8 cellular contexts compared by ENCODE assay signal in genomic region chr3:123344175-123344908, GRCh38.
DNase-seq lines count a peak whose midpoint lies in the region; TF ChIP-seq lines count a peak whose summit lies in the region.
"Had no signal": no experiment of that assay in that cellular context is flagged by ENCODE, and none has a peak within 500 bp of the region (broad histone marks: within the 10 kb centered on the region; RNA-seq: fewer than 3 reads in every experiment).

No MANE protein-coding gene starts in this region.

- H3K4me3 Mint-ChIP-seq in HFFc6 = no peak overlapping the region
- no peak overlapping the region for H3K4me3 Mint-ChIP-seq in activated CD4-positive, alpha-beta memory T cell treated with anti-CD3 and anti-CD28 coated beads for 36 hours

- no peaks in the 10 kb centered on the region for H3K36me3 Mint-ChIP-seq in HFFc6 (ENCODE audit: low read depth)
- H3K36me3 Mint-ChIP-seq in activated CD4-positive, alpha-beta memory T cell treated with anti-CD3 and anti-CD28 coated beads for 36 hours = no peaks in the 10 kb centered on the region

- peaks cover 12% of the 10 kb centered on the region for H3K4me1 Mint-ChIP-seq in HFFc6 (ENCODE audit: low read depth)
- H3K4me1 Mint-ChIP-seq in activated CD4-positive, alpha-beta memory T cell treated with anti-CD3 and anti-CD28 coated beads for 36 hours (ENCODE audit: low read depth) = no peaks in the 10 kb centered on the region

- POLR2A ChIA-PET in activated CD4-positive, alpha-beta memory T cell treated with anti-CD3 and anti-CD28 coated beads for 36 hours (lab: Charles Lee) = no interaction called here

- H3K27ac ChIP-seq in stomach smooth muscle (ENCODE audit: low read length) = peak overlapping the region; percentile 75

- CTCF ChIA-PET in activated CD4-positive, alpha-beta memory T cell treated with anti-CD3 and anti-CD28 coated beads for 36 hours (lab: Charles Lee) = no interaction called here

- H3K9me3 Mint-ChIP-seq in HFFc6 = no peaks in the 10 kb centered on the region
- H3K9me3 Mint-ChIP-seq in activated CD4-positive, alpha-beta memory T cell treated with anti-CD3 and anti-CD28 coated beads for 36 hours = no peaks in the 10 kb centered on the region

- no peak overlapping the region for H3K9ac ChIP-seq in stomach smooth muscle (ENCODE audit: low read length in 2 of 2)

- peaks cover 42% of the 10 kb centered on the region for H3K27me3 Mint-ChIP-seq in HFFc6 (ENCODE audit: insufficient read depth)
- peaks cover 13% of the 10 kb centered on the region for H3K27me3 Mint-ChIP-seq in activated CD4-positive, alpha-beta memory T cell treated with anti-CD3 and anti-CD28 coated beads for 36 hours

- H3K9me3 ChIP-seq in stomach smooth muscle (ENCODE audit: control insufficient read depth in 2 of 2, low read length in 2 of 2) = no peaks in the 10 kb centered on the region

- no peak overlapping the region for H3K27ac Mint-ChIP-seq in HFFc6
- peak overlapping the region; percentile 8 for H3K27ac Mint-ChIP-seq in activated CD4-positive, alpha-beta memory T cell treated with anti-CD3 and anti-CD28 coated beads for 36 hours

- intact Hi-C loops in activated CD4-positive, alpha-beta memory T cell treated with anti-CD3 and anti-CD28 coated beads for 36 hours (cut with micrococcal nuclease) = no loop called here
- intact Hi-C loops in cardiac septum (cut with DNase I) = no loop called here

- H3K4me1 ChIP-seq in stomach smooth muscle (ENCODE audit: control insufficient read depth, insufficient read depth, low read length) = peaks cover 75% of the 10 kb centered on the region

- no peaks in the 10 kb centered on the region for H3K27me3 ChIP-seq in stomach smooth muscle (ENCODE audit: control insufficient read depth in 1 of 2, insufficient read depth in 2 of 2, low read length in 2 of 2)

- DNase-seq in HFFc6 (peak; percentile 12), cardiac septum (ENCODE audit: low spot score) (peak; percentile 68), iPS-NIHi11 (ENCODE audit: low spot score) (no peak), HK-2 (ENCODE audit: unreplicated experiment) (no peak), Kasumi-1 (lab: John Stamatoyannopoulos, UW) (no peak)
- no peak for DNase-seq in activated CD4-positive, alpha-beta memory T cell treated with anti-CD3 and anti-CD28 coated beads for 36 hours
- DNase-seq: activated naive CD4-positive, alpha-beta T cell had no signal

- peaks cover 4 to 18% of the 10 kb centered on the region in 2 donors for H3K36me3 ChIP-seq in stomach smooth muscle (ENCODE audit: control insufficient read depth in 2 of 2, insufficient read depth in 2 of 2, low read length in 2 of 2)

- no peak for TF ChIP-seq CTCF in HFFc6 (IDR thresholded peaks at IDR 0.05)

- H3K4me3 ChIP-seq in stomach smooth muscle (ENCODE audit: low read length in 2 of 2) = no peak overlapping the region

Comparison
In these comparisons a context has a peak if more than half of its experiments do, and no peak if none do; other contexts are left out.
1. DNase-seq: peak in HFFc6 (single experiment) and cardiac septum (single experiment); none in activated CD4-positive, alpha-beta memory T cell treated with anti-CD3 and anti-CD28 coated beads for 36 hours (single experiment), iPS-NIHi11 (single experiment), HK-2 (single experiment) and Kasumi-1 (0 of 2).